9 cellular contexts compared by ENCODE assay signal in genomic region chr18:72692086-72692485, GRCh38.
DNase-seq lines count a peak whose midpoint lies in the region; ATAC-seq and TF ChIP-seq lines count a peak whose summit lies in the region.
"Had no signal": no experiment of that assay in that cellular context is flagged by ENCODE, and none has a peak within 500 bp of the region (broad histone marks: within the 10 kb centered on the region; RNA-seq: fewer than 3 reads in every experiment).

No MANE protein-coding gene starts in this region.

- TF ChIP-seq CTCF in left ventricle myocardium inferior (IDR thresholded peaks at IDR 0.05; ENCODE audit: borderline replicate concordance) (no peak), right atrium auricular region (IDR thresholded peaks at IDR 0.05) (no peak), astrocyte of the cerebellum (IDR thresholded peaks at IDR 0.05; ENCODE audit: low read depth, low read length, missing control alignments) (no peak), upper lobe of right lung (IDR thresholded peaks at IDR 0.05) (no peak)

- H3K4me1 ChIP-seq in left ventricle myocardium inferior (peaks cover 9% of the 10 kb centered on the region), right atrium auricular region (peaks cover 0 to 9% of the 10 kb centered on the region in 2 donors), upper lobe of right lung (no peaks in the 10 kb centered on the region)

- in situ Hi-C loops in astrocyte of the cerebellum (cut with HindIII; ENCODE audit: low sequenced_read_pairs) = no loop called here

- H3K9me3 ChIP-seq in left ventricle myocardium inferior (replicated peaks) (no peaks in the 10 kb centered on the region), right atrium auricular region (no peaks in the 10 kb centered on the region), upper lobe of right lung (no peaks in the 10 kb centered on the region)

- no peaks in the 10 kb centered on the region for H3K36me3 ChIP-seq in left ventricle myocardium inferior
- H3K36me3 ChIP-seq in right atrium auricular region = no peaks in the 10 kb centered on the region
- H3K36me3 ChIP-seq in upper lobe of right lung = no peaks in the 10 kb centered on the region

- ATAC-seq in left colon = peak; percentile 98
- ATAC-seq in upper lobe of right lung = peak; percentile 85
- ATAC-seq in GM19023 (IDR thresholded peaks at IDR 0.05; ENCODE audit: unreplicated experiment) = no peak

- H3K27me3 ChIP-seq in left ventricle myocardium inferior (ENCODE audit: low read depth) (peaks cover 18% of the 10 kb centered on the region), right atrium auricular region (no peaks in the 10 kb centered on the region), upper lobe of right lung (no peaks in the 10 kb centered on the region)

- peak overlapping the region; percentile 17 for H3K4me3 ChIP-seq in left ventricle myocardium inferior
- H3K4me3 ChIP-seq in right atrium auricular region = no peak overlapping the region
- peak overlapping the region; percentile 2 for H3K4me3 ChIP-seq in astrocyte of the cerebellum (ENCODE audit: low read depth, low read length)
- peak overlapping the region; percentile 23 for H3K4me3 ChIP-seq in upper lobe of right lung

- H3K27ac ChIP-seq in left ventricle myocardium inferior (replicated peaks) = no peak overlapping the region
- no peak overlapping the region for H3K27ac ChIP-seq in right atrium auricular region
- no peak overlapping the region for H3K27ac ChIP-seq in upper lobe of right lung

- DNase-seq in left ventricle myocardium inferior = no peak
- DNase-seq in right atrium auricular region (ENCODE audit: low spot score) = no peak
- no peak for DNase-seq in astrocyte of the cerebellum (ENCODE audit: low read depth)
- DNase-seq in left colon = peak in 1 of 2 donors; percentile 45
- no peak for DNase-seq in upper lobe of right lung
- DNase-seq in CD1c-positive myeloid dendritic cell (ENCODE audit: extremely low spot score) = no peak
- no peak for DNase-seq in UCSD-AML1 (lab: John Stamatoyannopoulos, UW; ENCODE audit: unreplicated experiment)
- DNase-seq: KG1 had no signal

- intact Hi-C loops in left ventricle myocardium inferior (cut with micrococcal nuclease) (no loop called here), left colon (cut with DNase I, micrococcal nuclease) (no loop called here), upper lobe of right lung (cut with DNase I) (no loop called here)

Comparison
In these comparisons a context has a peak if more than half of its experiments do, and no peak if none do; other contexts are left out.
1. H3K4me3 ChIP-seq: peak in left ventricle myocardium inferior (single experiment), astrocyte of the cerebellum (single experiment) and upper lobe of right lung (single experiment); none in right atrium auricular region (0 of 2).